ENCODE assay signal across 1 cellular context in the genomic region with DNA sequence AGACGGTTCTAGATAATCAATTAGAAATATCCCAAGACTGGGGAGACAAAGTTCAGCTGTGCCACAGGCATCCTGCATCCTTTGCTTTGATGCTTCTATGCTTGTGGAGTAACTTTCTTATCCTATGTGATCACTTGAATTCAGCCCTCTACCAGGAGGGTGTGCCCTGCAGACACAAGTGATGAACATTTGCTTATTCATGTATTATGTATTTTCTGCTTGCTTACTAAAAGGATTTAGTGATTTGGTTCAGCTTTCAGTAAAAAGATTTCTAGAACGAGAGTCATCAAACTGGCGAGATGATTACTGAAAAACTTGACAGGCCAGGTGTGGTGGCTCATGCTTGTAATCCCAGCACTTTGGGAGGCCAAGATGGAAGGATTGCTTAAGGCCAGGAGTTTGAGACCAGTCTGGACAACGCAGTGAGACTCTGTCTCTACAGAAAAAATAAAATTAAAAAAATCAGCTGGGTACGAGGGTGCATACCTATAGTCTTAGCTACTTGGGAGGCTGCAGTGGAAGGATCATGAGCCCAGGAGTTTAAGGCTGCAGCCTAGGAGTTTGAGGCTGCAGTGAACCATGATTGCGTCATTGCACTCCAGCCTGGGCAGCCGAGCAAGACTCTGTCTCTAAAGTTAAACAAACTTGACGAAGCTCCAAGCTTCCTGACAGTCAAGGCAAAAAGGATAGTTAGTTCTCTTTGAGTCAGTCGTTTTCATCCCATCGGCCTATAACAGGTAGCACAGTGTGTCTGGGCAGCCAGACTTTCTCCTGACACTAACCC.
A peak's percentile ranks its signal among the peaks of the same experiment; 100 is the strongest.
TF ChIP-seq lines count a peak whose summit lies in the region.

No MANE protein-coding gene starts in this region.

TF ChIP-seq in IMR-90, 13 proteins besides CTCF, POLR2A, EP300 and RAD21:
- peak; percentile 94 for TF ChIP-seq CEBPB (IDR thresholded peaks at IDR 0.05; ENCODE audit: low read depth, low read length)
- TF ChIP-seq RFX5 (IDR thresholded peaks at IDR 0.05; ENCODE audit: low read depth, low read length) = no peak
